Comparison of ENCODE assay signal across 25 cellular contexts in the genomic region with DNA sequence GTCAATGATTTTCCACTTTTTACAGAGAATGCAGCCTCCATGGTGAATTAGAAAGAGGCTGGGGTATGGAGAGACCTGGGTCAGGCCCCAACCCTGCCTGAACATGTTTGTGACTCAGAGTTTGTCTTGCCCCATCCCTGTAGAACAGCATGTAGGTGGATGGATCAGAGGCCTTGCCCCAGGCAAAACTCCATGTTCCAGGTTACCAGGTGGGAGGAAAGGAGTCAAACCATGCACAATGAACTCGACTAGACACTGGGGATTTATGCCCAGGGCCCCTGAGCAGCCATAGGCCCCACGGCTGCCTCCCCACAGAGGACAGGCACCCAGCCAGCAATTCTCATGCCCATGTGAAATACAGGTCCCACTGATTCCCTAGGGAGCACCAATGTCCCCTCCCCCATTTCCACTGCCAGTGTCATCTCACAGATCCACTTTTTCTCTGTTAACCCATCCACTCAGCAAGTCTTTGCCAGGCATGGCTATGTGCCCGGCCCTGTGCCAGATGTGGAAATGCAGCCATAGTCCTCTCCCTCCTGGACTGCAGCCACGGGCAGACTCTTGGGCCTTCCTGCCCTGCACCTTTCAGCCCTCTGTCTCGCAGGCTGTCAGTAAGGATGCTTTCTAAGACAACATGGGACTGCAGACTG.
DNase-seq lines count a peak whose midpoint lies in the region; FAIRE-seq lines count a peak whose summit lies in the region.
"Had no signal": no experiment of that assay in that cellular context is flagged by ENCODE, and none has a peak within 500 bp of the region (broad histone marks: within the 10 kb centered on the region; RNA-seq: fewer than 3 reads in every experiment).

No MANE protein-coding gene starts in this region.

- no peaks in the 10 kb centered on the region for H3K36me3 ChIP-seq in trophoblast cell (ENCODE audit: control insufficient read depth in 1 of 2, insufficient read depth in 2 of 2, low read length in 2 of 2)
- H3K36me3 ChIP-seq: right atrium auricular region, stomach, tibial nerve had no signal

- H3K27me3 ChIP-seq in trophoblast cell (ENCODE audit: insufficient read depth, low read length), result no peaks in the 10 kb centered on the region
- H3K27me3 ChIP-seq: right atrium auricular region, stomach, tibial nerve had no signal

- no peaks in the 10 kb centered on the region for H3K9me3 Mint-ChIP-seq in immature natural killer cell
- H3K9me3 Mint-ChIP-seq: activated naive CD4-positive, alpha-beta T cell treated with anti-CD3 and anti-CD28 coated beads for 36 hours had no signal

- H3K36me3 Mint-ChIP-seq in immature natural killer cell, result no peaks in the 10 kb centered on the region
- H3K36me3 Mint-ChIP-seq: CD4-positive, CD25-positive, alpha-beta regulatory T cell had no signal

- no peak overlapping the region for H3K27ac Mint-ChIP-seq in immature natural killer cell
- H3K27ac Mint-ChIP-seq: activated naive CD4-positive, alpha-beta T cell treated with anti-CD3 and anti-CD28 coated beads for 36 hours; activated T-cell treated with anti-CD3 and anti-CD28 coated beads, Interleukin-2, amount 50 U/mL, for 72 hours; CD4-positive, CD25-positive, alpha-beta regulatory T cell had no signal

- peak overlapping the region; percentile 73 for H3K27ac ChIP-seq in epithelial cell of prostate
- no peak overlapping the region for H3K27ac ChIP-seq in trophoblast cell (ENCODE audit: low read depth, low read length)
- H3K27ac ChIP-seq: coronary artery, right atrium auricular region, stomach, tibial nerve had no signal

- H3K79me2 ChIP-seq in trophoblast cell (ENCODE audit: control insufficient read depth, insufficient read depth, low read length, poor library complexity), result peaks cover 2% of the 10 kb centered on the region

- H3K27me3 Mint-ChIP-seq in immature natural killer cell (ENCODE audit: low read depth in 3 of 3), result peaks cover 0 to 5% (median 4%) of the 10 kb centered on the region in 3 donors

- peaks cover 7% of the 10 kb centered on the region for H3K79me1 ChIP-seq in trophoblast cell (ENCODE audit: low read length)

- no peaks in the 10 kb centered on the region for H3K9me3 ChIP-seq in trophoblast cell (ENCODE audit: insufficient read depth, low read depth, low read length)
- H3K9me3 ChIP-seq: right atrium auricular region, stomach, tibial nerve had no signal

- no peak overlapping the region for H2AK5ac ChIP-seq in trophoblast cell (ENCODE audit: low read length)

- no peak overlapping the region for H3K14ac ChIP-seq in trophoblast cell (ENCODE audit: low read length)

- no peak overlapping the region for H3K4me2 ChIP-seq in trophoblast cell (ENCODE audit: low read length)

- H3K4me1 Mint-ChIP-seq in immature natural killer cell, result no peaks in the 10 kb centered on the region
- H3K4me1 Mint-ChIP-seq: CD4-positive, CD25-positive, alpha-beta regulatory T cell had no signal

- no peak overlapping the region for H2BK5ac ChIP-seq in trophoblast cell (ENCODE audit: low read depth, low read length, poor library complexity)

- DNase-seq in ELF-1 (ENCODE audit: low read depth, low spot score) (peak; percentile 16), NCI-H345 treated with DMSO at 0.1 percent for 48 hours (lab: John Stamatoyannopoulos, UW; ENCODE audit: unreplicated experiment) (peak; percentile 88), epithelial cell of prostate (ENCODE audit: low read depth, low spot score) (peak; percentile 90), trophoblast cell (peak; percentile 79 to 85), immature natural killer cell (no peak), frontal cortex (ENCODE audit: low spot score in 2 of 2) (no peak), HuH-7.5 (ENCODE audit: low spot score) (no peak)
- DNase-seq in stimulated activated CD4-positive, alpha-beta T cell treated with anti-CD3 and anti-CD28 coated beads, Interleukin-4, amount 100 ng/mL, for 24 hours, result no peak
- DNase-seq: activated CD4-positive, alpha-beta T cell treated with anti-CD3 and anti-CD28 coated beads for 48 hours; activated naive CD4-positive, alpha-beta T cell treated with anti-CD3 and anti-CD28 coated beads for 36 hours; activated T-cell treated with anti-CD3 and anti-CD28 coated beads, Interleukin-2, amount 50 U/mL, for 72 hours; amniotic stem cell; CD4-positive, CD25-positive, alpha-beta regulatory T cell; head of caudate nucleus; IMR-90; left cardiac atrium; mesendoderm; NCI-H2227 treated with DMSO at 0.1 percent for 48 hours; NCI-H82; nucleus accumbens; stomach had no signal

- peaks cover 7 to 16% of the 10 kb centered on the region in 2 experiments for H3K4me1 ChIP-seq in trophoblast cell (ENCODE audit: control insufficient read depth in 1 of 2, insufficient read depth in 2 of 2, low read length in 2 of 2)
- H3K4me1 ChIP-seq: right atrium auricular region, tibial nerve had no signal

- H2AFZ ChIP-seq in trophoblast cell (ENCODE audit: insufficient read depth, low read length, poor library complexity), result no peak overlapping the region

- no peak overlapping the region for H4K91ac ChIP-seq in trophoblast cell (ENCODE audit: low read depth, low read length)

- no peak overlapping the region for H3K9ac ChIP-seq in trophoblast cell (ENCODE audit: low read length)

- no peak overlapping the region for H4K8ac ChIP-seq in trophoblast cell (ENCODE audit: low read depth, low read length)

- no peak overlapping the region for H2BK120ac ChIP-seq in trophoblast cell (ENCODE audit: insufficient read depth, low read length, poor library complexity)

- H3K23ac ChIP-seq in trophoblast cell (ENCODE audit: low read length), result no peak overlapping the region

- no peak overlapping the region for H2BK12ac ChIP-seq in trophoblast cell (ENCODE audit: low read length)

- no peak overlapping the region for H3K4ac ChIP-seq in trophoblast cell (ENCODE audit: low read depth, low read length)

- no peak overlapping the region for H4K12ac ChIP-seq in trophoblast cell (ENCODE audit: low read depth, low read length)

- H3K4me3 ChIP-seq in trophoblast cell (ENCODE audit: low read depth, low read length), result no peak overlapping the region
- H3K4me3 ChIP-seq: coronary artery, right atrium auricular region, stomach, tibial nerve had no signal

- no peak for FAIRE-seq in frontal cortex (lab: Jason Lieb, UNC)
- FAIRE-seq: D721Med had no signal

- WGBS in trophoblast cell (ENCODE audit: extremely low coverage, insufficient coverage, insufficient read length), result no CpG with 5 or more reads among the region's 5 CpGs

- no peak overlapping the region for H3K4me3 Mint-ChIP-seq in immature natural killer cell
- H3K4me3 Mint-ChIP-seq: activated naive CD4-positive, alpha-beta T cell treated with anti-CD3 and anti-CD28 coated beads for 36 hours; activated T-cell treated with anti-CD3 and anti-CD28 coated beads, Interleukin-2, amount 50 U/mL, for 72 hours; CD4-positive, CD25-positive, alpha-beta regulatory T cell had no signal

- H3K18ac ChIP-seq in trophoblast cell (ENCODE audit: low read length), result no peak overlapping the region

Comparison
In these comparisons a context has a peak if more than half of its experiments do, and no peak if none do; other contexts are left out.
1. DNase-seq: peak in ELF-1 (single experiment), NCI-H345 treated with DMSO at 0.1 percent for 48 hours (single experiment), epithelial cell of prostate (single experiment) and trophoblast cell (2 of 2); none in immature natural killer cell (0 of 3), stimulated activated CD4-positive, alpha-beta T cell treated with anti-CD3 and anti-CD28 coated beads, Interleukin-4, amount 100 ng/mL, for 24 hours (single experiment), frontal cortex (0 of 2) and HuH-7.5 (single experiment).